8 cellular contexts compared by ENCODE assay signal in genomic region chr1:231240531-231240882, GRCh38. TPM values are rescaled to one million over a fixed set of nuclear protein-coding genes. Genes with fewer than 3 reads are reported as not detected.
A peak's percentile ranks its signal among the peaks of the same experiment; 100 is the strongest.
DNase-seq lines count a peak whose midpoint lies in the region; TF ChIP-seq lines count a peak whose summit lies in the region.

No MANE protein-coding gene starts in this region.

- H3K27me3 ChIP-seq in MG63 (no peaks in the 10 kb centered on the region), vagina (no peaks in the 10 kb centered on the region)

- H3K36me3 ChIP-seq in MG63 (peaks cover 25% of the 10 kb centered on the region), mesodermal cell (ENCODE audit: control insufficient read depth, insufficient read depth, low read length) (peaks cover 26% of the 10 kb centered on the region), vagina (peaks cover 0 to 24% of the 10 kb centered on the region in 2 donors)

- no peaks in the 10 kb centered on the region for H3K9me3 ChIP-seq in MG63
- no peaks in the 10 kb centered on the region for H3K9me3 ChIP-seq in mesodermal cell (ENCODE audit: control insufficient read depth, low read length)
- H3K9me3 ChIP-seq in vagina, result no peaks in the 10 kb centered on the region

- H3K4me1 ChIP-seq in mesodermal cell (ENCODE audit: control insufficient read depth, insufficient read depth, low read length, poor library complexity, severe bottlenecking), result peaks cover 13% of the 10 kb centered on the region
- peaks cover 43% of the 10 kb centered on the region for H3K4me1 ChIP-seq in vagina

- no peak for TF ChIP-seq CTCF in choroid plexus epithelial cell (conservative IDR thresholded peaks at IDR 0.05; ENCODE audit: low read depth, low read length)
- no peak for TF ChIP-seq CTCF in vagina (IDR thresholded peaks at IDR 0.05)

- intact Hi-C loops in vagina (cut with DNase I), result no loop called here

- H3K27ac ChIP-seq in mesodermal cell (ENCODE audit: low read depth, low read length, severe bottlenecking), result no peak overlapping the region
- H3K27ac ChIP-seq in vagina, result peak overlapping the region; percentile 79

- 8 to 11% methylated on average over 13 of the region's 13 CpGs for WGBS in mesodermal cell (ENCODE audit: insufficient coverage in 2 of 2), 2 experiments

- H3K4me3 ChIP-seq in MG63 (peak overlapping the region; percentile 76), choroid plexus epithelial cell (ENCODE audit: low read depth, low read length) (peak overlapping the region; percentile 96), mesodermal cell (ENCODE audit: extremely low read depth, insufficient read depth, low read length, poor library complexity, severe bottlenecking) (peak overlapping the region; percentile 69), vagina (peak overlapping the region; percentile 71 to 84)

- TF ChIP-seq POLR2A in vagina (IDR thresholded peaks at IDR 0.05), result no peak

- DNase-seq in activated T-cell treated with anti-CD3 and anti-CD28 coated beads for 48 hours (ENCODE audit: low read depth) (peak; percentile 11), activated T-cell treated with anti-CD3 and anti-CD28 coated beads for 4 hours (no peak), MG63 (peak; percentile 13), choroid plexus epithelial cell (ENCODE audit: low read depth) (peak; percentile 20), vagina (ENCODE audit: extremely low spot score in 2 of 2) (no peak), COR-L47 (lab: John Stamatoyannopoulos, UW) (no peak), KG1 (lab: John Stamatoyannopoulos, UW) (no peak)

RNA-seq across cellular contexts. Expression of gene GNPAT, which starts 0.5 kb away (rescaled TPM):
- 62.5 and 77.3 TPM in 2 replicates for total RNA-seq in MG63 (2014; rRNA removed; shearing (Covaris generic); ENCODE audit: low replicate concordance)
- 56.5 TPM for polyA plus RNA-seq in mesodermal cell (2013, experiment 1 of 2)
- polyA plus RNA-seq in mesodermal cell (2013, experiment 2 of 2), result 59.9 TPM
- 28.7 TPM for total RNA-seq in vagina

Comparison
In these comparisons a context has a peak if more than half of its experiments do, and no peak if none do; other contexts are left out.
1. DNase-seq: peak in activated T-cell treated with anti-CD3 and anti-CD28 coated beads for 48 hours (single experiment), MG63 (single experiment) and choroid plexus epithelial cell (single experiment); none in activated T-cell treated with anti-CD3 and anti-CD28 coated beads for 4 hours (single experiment), vagina (0 of 2), COR-L47 (single experiment) and KG1 (single experiment).
2. Peak in every context shown above with its lines, with median percentiles within 50 percentile points of each other: H3K4me3 ChIP-seq.